ENCODE assay signal across 8 cellular contexts in genomic region chr17:18260332-18261145, GRCh38. TPM values are rescaled to one million over a fixed set of nuclear protein-coding genes. Genes with fewer than 3 reads are reported as not detected.
DNase-seq lines count a peak whose midpoint lies in the region; ATAC-seq and TF ChIP-seq lines count a peak whose summit lies in the region.

TSS of gene MIEF2 (plus strand) at chr17:18260662. CDS start at chr17:18262721, 2,059 bp downstream.

- H3K23ac ChIP-seq in trophoblast cell (ENCODE audit: low read length): no peak within 1 kb of the TSS

- H3K79me2 ChIP-seq in SU-DHL-6 (ENCODE audit: insufficient read depth, low read length): peaks cover 14% of the 10 kb centered on the region; the same call in 1 of the 2 replicates
- H3K79me2 ChIP-seq in trophoblast cell (ENCODE audit: control insufficient read depth, insufficient read depth, low read length, poor library complexity): peaks cover 19% of the 10 kb centered on the region

- peak within 1 kb of the TSS; percentile 92 for H4K8ac ChIP-seq in trophoblast cell (ENCODE audit: low read depth, low read length)

- TF ChIP-seq EP300 in transverse colon (IDR thresholded peaks at IDR 0.05; ENCODE audit: low read depth): no peak

- no peaks in the 10 kb centered on the region for H3K9me3 ChIP-seq in SU-DHL-6 (ENCODE audit: insufficient read depth, low read length)
- H3K9me3 ChIP-seq in trophoblast cell (ENCODE audit: insufficient read depth, low read depth, low read length): no peaks in the 10 kb centered on the region
- no peaks in the 10 kb centered on the region for H3K9me3 ChIP-seq in transverse colon

- H3K4ac ChIP-seq in trophoblast cell (ENCODE audit: low read depth, low read length): peak within 1 kb of the TSS; percentile 43

- peak within 1 kb of the TSS; percentile 48 for H2AK5ac ChIP-seq in trophoblast cell (ENCODE audit: low read length)

- peak within 1 kb of the TSS; percentile 78 for H3K4me3 Mint-ChIP-seq in activated naive CD8-positive, alpha-beta T cell treated with anti-CD3 and anti-CD28 coated beads, Interleukin-2, amount 50 U/mL, for 24 hours

- H3K27me3 ChIP-seq in SU-DHL-6 (ENCODE audit: low read length) (no peaks in the 10 kb centered on the region), trophoblast cell (ENCODE audit: insufficient read depth, low read length) (no peaks in the 10 kb centered on the region), transverse colon (no peaks in the 10 kb centered on the region)

- H3K27ac ChIP-seq in SU-DHL-6 (ENCODE audit: low read depth, low read length): peak within 1 kb of the TSS; percentile 73
- H3K27ac ChIP-seq in trophoblast cell (ENCODE audit: low read depth, low read length): peak within 1 kb of the TSS; percentile 95
- peak within 1 kb of the TSS; percentile 91 to 99 (median 96) for H3K27ac ChIP-seq in transverse colon

- H3K4me2 ChIP-seq in SU-DHL-6 (ENCODE audit: low read depth, low read length, poor library complexity, severe bottlenecking) (peak within 1 kb of the TSS; percentile 88), trophoblast cell (ENCODE audit: low read length) (peak within 1 kb of the TSS; percentile 77)

- H3K36me3 Mint-ChIP-seq in activated naive CD8-positive, alpha-beta T cell treated with anti-CD3 and anti-CD28 coated beads, Interleukin-2, amount 50 U/mL, for 24 hours (ENCODE audit: low read depth): peaks cover 4% of the 10 kb centered on the region

- no CpG with 5 or more reads among the region's 72 CpGs for WGBS in trophoblast cell (ENCODE audit: extremely low coverage, insufficient coverage, insufficient read length)
- WGBS in transverse colon (ENCODE audit: low coverage in 1 of 2), 2 donors: 1% methylated on average over 63 of the region's 72 CpGs; no CpG with 5 or more reads in 1 of the 2 donors

- H2BK12ac ChIP-seq in trophoblast cell (ENCODE audit: low read length): peak within 1 kb of the TSS; percentile 51

- H4K20me1 ChIP-seq in SU-DHL-6 (ENCODE audit: low read depth, low read length): no peaks in the 10 kb centered on the region

- H3K4me3 ChIP-seq in SU-DHL-6 (ENCODE audit: insufficient read depth, low read length, poor library complexity, severe bottlenecking) (peak within 1 kb of the TSS; percentile 84), trophoblast cell (ENCODE audit: low read depth, low read length) (peak within 1 kb of the TSS; percentile 94), transverse colon (peak within 1 kb of the TSS; percentile 66 to 91 (median 84))

- H3K4me1 Mint-ChIP-seq in activated naive CD8-positive, alpha-beta T cell treated with anti-CD3 and anti-CD28 coated beads, Interleukin-2, amount 50 U/mL, for 24 hours: peaks cover 43% of the 10 kb centered on the region

- H3K36me3 ChIP-seq in SU-DHL-6 (ENCODE audit: low read length) (no peaks in the 10 kb centered on the region), trophoblast cell (ENCODE audit: control insufficient read depth in 1 of 2, insufficient read depth in 2 of 2, low read length in 2 of 2) (peaks cover 37 to 42% of the 10 kb centered on the region in 2 experiments), transverse colon (peaks cover 0 to 19% (median 9%) of the 10 kb centered on the region in 4 donors)

- H3K14ac ChIP-seq in trophoblast cell (ENCODE audit: low read length): peak within 1 kb of the TSS; percentile 85

- H3K18ac ChIP-seq in trophoblast cell (ENCODE audit: low read length): peak within 1 kb of the TSS; percentile 96

- in situ Hi-C loops in transverse colon (cut with MboI; ENCODE audit: low pct_ligation_motif_present in 1 of 4, low pct_unique_long_range_greater_than_20kb in 1 of 4, low sequenced_read_pairs in 3 of 4): no loop called here

- H3K79me1 ChIP-seq in trophoblast cell (ENCODE audit: low read length): peaks cover 16% of the 10 kb centered on the region

- peak within 1 kb of the TSS; percentile 84 for H4K91ac ChIP-seq in trophoblast cell (ENCODE audit: low read depth, low read length)

- peak; percentile 21 for TF ChIP-seq POLR2A in GM10847 (IDR thresholded peaks at IDR 0.05; ENCODE audit: extremely low read depth, insufficient read length)
- TF ChIP-seq POLR2A in transverse colon (IDR thresholded peaks at IDR 0.05): peak; percentile 68

- H2BK120ac ChIP-seq in trophoblast cell (ENCODE audit: insufficient read depth, low read length, poor library complexity): peak within 1 kb of the TSS; percentile 67

- peak within 1 kb of the TSS; percentile 79 for H3K9ac ChIP-seq in SU-DHL-6 (ENCODE audit: low read length)
- peak within 1 kb of the TSS; percentile 81 for H3K9ac ChIP-seq in trophoblast cell (ENCODE audit: low read length)

- peak within 1 kb of the TSS; percentile 86 for H2BK5ac ChIP-seq in trophoblast cell (ENCODE audit: low read depth, low read length, poor library complexity)

- peak; percentile 80 for ATAC-seq in HG02642 (IDR thresholded peaks at IDR 0.05; ENCODE audit: poor library complexity, unreplicated experiment)
- ATAC-seq in activated naive CD8-positive, alpha-beta T cell treated with anti-CD3 and anti-CD28 coated beads, Interleukin-2, amount 50 U/mL, for 24 hours: peak; percentile 86

- H3K4me1 ChIP-seq in trophoblast cell (ENCODE audit: control insufficient read depth in 1 of 2, insufficient read depth in 2 of 2, low read length in 2 of 2): peaks cover 30 to 31% of the 10 kb centered on the region in 2 experiments
- peaks cover 26 to 50% (median 45%) of the 10 kb centered on the region in 4 donors for H3K4me1 ChIP-seq in transverse colon

- intact Hi-C loops in cardiac septum (cut with DNase I): loop anchor here (2.0 kb wide), 3 partner anchors 36 to 76 kb away; partner anchors contain the start of genes LLGL1, SMCR8 and TOP3A
- intact Hi-C loops in transverse colon (cut with DNase I; ENCODE audit: low total_unique reads): no loop called here

- H3K27me3 Mint-ChIP-seq in activated naive CD8-positive, alpha-beta T cell treated with anti-CD3 and anti-CD28 coated beads, Interleukin-2, amount 50 U/mL, for 24 hours: no peaks in the 10 kb centered on the region

- no peaks in the 10 kb centered on the region for H3K9me3 Mint-ChIP-seq in activated naive CD8-positive, alpha-beta T cell treated with anti-CD3 and anti-CD28 coated beads, Interleukin-2, amount 50 U/mL, for 24 hours

- H3K27ac Mint-ChIP-seq in activated naive CD8-positive, alpha-beta T cell treated with anti-CD3 and anti-CD28 coated beads, Interleukin-2, amount 50 U/mL, for 24 hours: peak within 1 kb of the TSS; percentile 72

- peak within 1 kb of the TSS; percentile 9 for H4K12ac ChIP-seq in trophoblast cell (ENCODE audit: low read depth, low read length)

- H2AFZ ChIP-seq in SU-DHL-6 (ENCODE audit: low read depth, low read length, severe bottlenecking) (peak within 1 kb of the TSS; percentile 72), trophoblast cell (ENCODE audit: insufficient read depth, low read length, poor library complexity) (peak within 1 kb of the TSS; percentile 81)

- peaks cover 6% of the 10 kb centered on the region; the same call in 1 of the 2 replicates for H3F3A ChIP-seq in SU-DHL-6 (ENCODE audit: insufficient read depth)

- H3K9me2 ChIP-seq in SU-DHL-6 (replicated peaks; ENCODE audit: insufficient read depth, low read length): no peaks in the 10 kb centered on the region

- peak; percentile 98 for DNase-seq in NCI-H1105 treated with DMSO at 0.1 percent for 48 hours (lab: John Stamatoyannopoulos, UW)
- peak; percentile 93 for DNase-seq in activated naive CD8-positive, alpha-beta T cell treated with anti-CD3 and anti-CD28 coated beads, Interleukin-2, amount 50 U/mL, for 24 hours
- peak; percentile 98 for DNase-seq in cardiac septum (ENCODE audit: low spot score)
- DNase-seq in trophoblast cell: peak; percentile 95 to 96
- DNase-seq in transverse colon: peak; percentile 97

- TF ChIP-seq CTCF in SU-DHL-6 (IDR thresholded peaks at IDR 0.05; ENCODE audit: insufficient read depth, low read length, poor library complexity, severe bottlenecking) (no peak), transverse colon (IDR thresholded peaks at IDR 0.05) (peak in 1 of 5 experiments; percentile 9)

RNA-seq across cellular contexts. Expression of gene MIEF2, which starts in this region (rescaled TPM):
- total RNA-seq in cardiac septum (28.0 TPM), transverse colon (10 to 100 TPM in 3 of 4 donors, 1 to 10 TPM in 1; 7.4 to 48.0 (median 21.0) TPM)
- polyA plus RNA-seq in trophoblast cell (2013): 5.1 and 5.3 TPM in 2 replicates

Comparison
In these comparisons a context has a peak if more than half of its experiments do, and no peak if none do; other contexts are left out.
1. Peak in every context shown above with its lines: DNase-seq, ATAC-seq, H3K4me3 ChIP-seq and H3K27ac ChIP-seq.